ENCODE assay signal across 12 cellular contexts in the genomic region with DNA sequence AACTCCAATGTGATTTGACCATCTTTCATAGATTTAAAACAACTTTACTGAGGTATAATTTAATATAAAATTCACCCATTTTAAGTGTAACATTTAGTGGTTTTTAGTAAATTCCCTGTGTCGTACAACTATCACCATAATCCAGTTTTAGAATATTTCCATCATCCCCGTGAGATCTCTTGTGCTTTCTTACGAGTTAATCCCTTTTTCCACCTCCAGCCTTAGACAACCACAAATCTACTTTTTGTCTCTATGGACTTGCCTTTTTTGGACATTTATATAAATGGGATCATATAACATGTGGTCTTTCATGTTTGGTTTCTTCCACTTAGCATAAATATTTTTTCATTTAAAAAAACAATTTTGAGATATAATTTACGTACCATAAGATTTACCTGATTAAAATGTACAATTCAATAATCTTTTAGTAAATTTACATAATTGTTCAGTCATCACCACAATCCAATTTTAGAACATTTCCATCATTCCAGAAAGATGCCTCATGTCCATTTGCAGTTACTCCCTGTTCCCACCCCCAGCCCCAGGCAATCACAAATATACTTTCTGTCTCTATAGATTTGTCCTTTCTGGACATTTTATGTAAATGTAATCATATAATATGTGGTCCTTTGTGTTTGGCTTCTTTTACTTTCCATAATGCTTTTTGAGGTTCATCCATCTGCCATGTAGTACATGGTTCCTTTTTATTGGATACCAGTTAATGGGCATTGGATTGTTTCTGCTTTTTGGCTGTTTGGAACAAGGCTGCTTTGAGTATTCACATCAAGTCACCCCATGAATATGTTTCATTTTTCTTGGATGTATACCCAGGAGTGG. TPM values are rescaled to one million over a fixed set of nuclear protein-coding genes. Genes with fewer than 3 reads are reported as not detected.
A peak's percentile ranks its signal among the peaks of the same experiment; 100 is the strongest.
DNase-seq lines count a peak whose midpoint lies in the region; ATAC-seq and TF ChIP-seq lines count a peak whose summit lies in the region.
"Had no signal": no experiment of that assay in that cellular context is flagged by ENCODE, and none has a peak within 500 bp of the region (broad histone marks: within the 10 kb centered on the region; RNA-seq: fewer than 3 reads in every experiment).

No MANE protein-coding gene starts in this region.

- peak overlapping the region in 4 of 7 donors; percentile 11 to 96 (median 52) for H3K4me3 Mint-ChIP-seq in CD8-positive, alpha-beta memory T cell
- H3K4me3 Mint-ChIP-seq in natural killer cell: no peak overlapping the region

- H3K9me3 Mint-ChIP-seq in CD8-positive, alpha-beta memory T cell: no peaks in the 10 kb centered on the region
- H3K9me3 Mint-ChIP-seq in natural killer cell: no peaks in the 10 kb centered on the region

- peaks cover 72 to 86% (median 79%) of the 10 kb centered on the region in 3 donors for H3K4me1 Mint-ChIP-seq in CD8-positive, alpha-beta memory T cell
- peaks cover 48 to 75% of the 10 kb centered on the region in 2 donors for H3K4me1 Mint-ChIP-seq in natural killer cell

- no peaks in the 10 kb centered on the region for H3K36me3 ChIP-seq in CD8-positive, alpha-beta memory T cell (ENCODE audit: insufficient read depth, low read length)
- H3K36me3 ChIP-seq: spleen had no signal

- intact Hi-C loops in natural killer cell (cut with micrococcal nuclease): no loop called here

- H3K27ac ChIP-seq in CD8-positive, alpha-beta memory T cell (ENCODE audit: low read depth, low read length): no peak overlapping the region
- H3K27ac ChIP-seq: spleen had no signal

- no peak for TF ChIP-seq CTCF in astrocyte of the spinal cord (IDR thresholded peaks at IDR 0.05; ENCODE audit: low read depth, low read length)
- TF ChIP-seq CTCF in natural killer cell (IDR thresholded peaks at IDR 0.05): no peak

- H3K27ac Mint-ChIP-seq in CD8-positive, alpha-beta memory T cell: peak overlapping the region in 4 of 8 donors; percentile 34 to 98 (median 42)
- peak overlapping the region; percentile 99 to 100 for H3K27ac Mint-ChIP-seq in natural killer cell

- CTCF ChIA-PET in CD8-positive, alpha-beta memory T cell (lab: Charles Lee): no interaction called here

- H3K4me1 ChIP-seq in CD8-positive, alpha-beta memory T cell (ENCODE audit: insufficient read depth, low read length): peaks cover 52% of the 10 kb centered on the region

- no peaks in the 10 kb centered on the region for H3K27me3 ChIP-seq in CD8-positive, alpha-beta memory T cell (ENCODE audit: insufficient read depth, low read length, poor library complexity, severe bottlenecking)
- H3K27me3 ChIP-seq: spleen had no signal

- H3K27me3 Mint-ChIP-seq in CD8-positive, alpha-beta memory T cell: no peaks in the 10 kb centered on the region
- no peaks in the 10 kb centered on the region for H3K27me3 Mint-ChIP-seq in natural killer cell (ENCODE audit: low read depth in 2 of 2)

- no peak overlapping the region for H3K4me3 ChIP-seq in CD8-positive, alpha-beta memory T cell (ENCODE audit: low read length)
- peak overlapping the region; percentile 8 for H3K4me3 ChIP-seq in astrocyte of the spinal cord (ENCODE audit: low read depth, low read length)
- H3K4me3 ChIP-seq: spleen had no signal

- ATAC-seq in natural killer cell: no peak
- ATAC-seq in HG03135 (IDR thresholded peaks at IDR 0.05; ENCODE audit: unreplicated experiment): no peak
- no peak for ATAC-seq in GM19324 (IDR thresholded peaks at IDR 0.05; ENCODE audit: low FRiP score, unreplicated experiment)
- ATAC-seq in HG03108 (IDR thresholded peaks at IDR 0.05; ENCODE audit: unreplicated experiment): no peak
- ATAC-seq: left colon had no signal

- H3K36me3 Mint-ChIP-seq in CD8-positive, alpha-beta memory T cell: peaks cover 0 to 20% (median 0%) of the 10 kb centered on the region in 3 donors
- no peaks in the 10 kb centered on the region for H3K36me3 Mint-ChIP-seq in natural killer cell

- H3K9me3 ChIP-seq in CD8-positive, alpha-beta memory T cell (ENCODE audit: low read length): no peaks in the 10 kb centered on the region
- H3K9me3 ChIP-seq: spleen had no signal

- DNase-seq in CD8-positive, alpha-beta memory T cell: no peak
- DNase-seq in M059J (ENCODE audit: low read depth): peak; percentile 82
- peak; percentile 75 for DNase-seq in astrocyte of the spinal cord (ENCODE audit: low read depth, low spot score)
- DNase-seq in natural killer cell: no peak
- no peak for DNase-seq in stimulated activated naive CD4-positive, alpha-beta T cell (lab: John Stamatoyannopoulos, UW)
- DNase-seq: activated CD8-positive, alpha-beta memory T cell treated with anti-CD3 and anti-CD28 coated beads, Interleukin-2, amount 50 U/mL, for 48 hours; left colon; NCI-H146; spleen had no signal

- POLR2A ChIA-PET in CD8-positive, alpha-beta memory T cell (lab: Charles Lee): no interaction called here

- in situ Hi-C loops in astrocyte of the spinal cord (cut with HindIII; ENCODE audit: low sequenced_read_pairs): no loop called here

RNA-seq across cellular contexts. Expression of a gene that starts 3.0 kb away (rescaled TPM):
- total RNA-seq in CD8-positive, alpha-beta memory T cell: 10 to 100 TPM; 56.3 to 60.0 TPM
- 16.4 TPM for polyA plus RNA-seq in CD8-positive, alpha-beta memory T cell
- 28.2 and 47.4 TPM in 2 replicates for total RNA-seq in M059J (2014; rRNA removed; shearing (Covaris generic))
- total RNA-seq in natural killer cell: 10 to 100 TPM; 37.2 to 46.1 (median 44.0) TPM

RNA-seq across cellular contexts. Expression of a gene that starts 29.9 kb away (rescaled TPM):
- total RNA-seq in CD8-positive, alpha-beta memory T cell: 10 to 100 TPM; 32.9 to 35.9 TPM
- 108 TPM for polyA plus RNA-seq in CD8-positive, alpha-beta memory T cell
- 12.9 and 14.1 TPM in 2 replicates for total RNA-seq in M059J (2014; rRNA removed; shearing (Covaris generic))
- 10 to 100 TPM; 60.5 to 71.0 (median 67.7) TPM for total RNA-seq in natural killer cell

RNA-seq across cellular contexts. Expression of a gene that starts 31.4 kb away (rescaled TPM):
- total RNA-seq in CD8-positive, alpha-beta memory T cell: 10 to 100 TPM; 67.1 to 67.4 TPM
- 49.0 TPM for polyA plus RNA-seq in CD8-positive, alpha-beta memory T cell
- 10.0 and 13.2 TPM in 2 replicates for total RNA-seq in M059J (2014; rRNA removed; shearing (Covaris generic))
- 100 to 1,000 TPM in 1 of 3 donors, 10 to 100 TPM in 2; 79.4 to 101 (median 93.9) TPM for total RNA-seq in natural killer cell

Comparison
In these comparisons a context has a peak if more than half of its experiments do, and no peak if none do; other contexts are left out.
1. DNase-seq: peak in M059J (single experiment) and astrocyte of the spinal cord (single experiment); none in CD8-positive, alpha-beta memory T cell (0 of 5), natural killer cell (single experiment) and stimulated activated naive CD4-positive, alpha-beta T cell (0 of 6).